In the genomic region with DNA sequence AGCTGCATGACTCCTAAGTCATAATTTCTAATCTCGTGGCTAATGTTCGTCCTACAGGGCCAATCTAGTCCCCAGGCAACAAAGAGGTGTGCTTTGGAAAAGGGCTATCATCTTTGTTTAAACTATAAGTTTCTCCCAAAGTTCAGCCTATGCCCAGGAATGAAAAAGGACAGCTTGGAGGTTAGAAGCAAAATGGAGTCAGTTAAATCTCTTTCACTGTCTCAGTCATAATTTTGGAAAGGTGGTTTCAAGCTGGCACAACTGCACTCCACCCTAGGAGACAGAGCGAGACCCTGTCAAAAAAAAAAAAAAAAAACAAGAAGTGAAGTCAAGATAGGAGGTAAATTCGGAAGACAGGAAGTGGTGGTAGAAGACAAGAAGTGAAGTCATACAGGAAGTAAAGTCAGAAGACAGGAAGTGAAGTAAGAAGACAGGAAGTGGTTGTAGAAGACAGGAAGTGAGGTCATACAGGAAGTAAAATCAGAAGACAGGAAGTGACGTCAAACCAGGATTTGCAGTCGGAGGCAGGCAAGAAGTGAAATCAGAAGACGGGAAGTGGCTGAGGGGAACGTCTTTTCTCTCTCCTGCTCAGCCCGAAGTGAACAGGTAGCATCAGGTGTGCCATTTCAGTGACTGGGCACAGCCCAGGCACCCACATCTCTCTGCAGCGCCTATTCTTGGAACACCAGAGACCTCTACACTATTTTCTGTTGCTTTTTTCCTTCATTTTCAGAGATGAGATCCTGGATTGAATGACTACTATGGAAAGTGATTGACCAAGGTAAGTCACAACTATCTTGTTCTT, we compare ENCODE assay signal across 1 cellular context.
TF ChIP-seq lines count a peak whose summit lies in the region.

No MANE protein-coding gene starts in this region.

TF ChIP-seq in HEK293, 187 proteins besides CTCF, POLR2A, EP300 and RAD21 (continued from another document):
- TF ChIP-seq, protein P1, sequence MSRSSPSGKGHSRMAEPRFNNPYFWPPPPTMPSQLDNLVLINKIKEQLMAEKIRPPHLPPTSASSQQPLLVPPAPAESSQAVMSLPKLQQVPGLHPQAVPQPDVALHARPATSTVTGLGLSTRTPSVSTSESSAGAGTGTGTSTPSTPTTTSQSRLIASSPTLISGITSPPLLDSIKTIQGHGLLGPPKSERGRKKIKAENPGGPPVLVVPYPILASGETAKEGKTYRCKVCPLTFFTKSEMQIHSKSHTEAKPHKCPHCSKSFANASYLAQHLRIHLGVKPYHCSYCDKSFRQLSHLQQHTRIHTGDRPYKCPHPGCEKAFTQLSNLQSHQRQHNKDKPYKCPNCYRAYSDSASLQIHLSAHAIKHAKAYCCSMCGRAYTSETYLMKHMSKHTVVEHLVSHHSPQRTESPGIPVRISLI (tag by site-specific recombination; IDR thresholded peaks at IDR 0.05): peak; percentile 65; the same call in 1 of the 2 replicates
- TF ChIP-seq ZBTB17 (tag by site-specific recombination; IDR thresholded peaks at IDR 0.05): no peak
- TF ChIP-seq ZNF366 (tag by site-specific recombination; conservative IDR thresholded peaks at IDR 0.05): 0 out of 2 replicates have a peak, but pooled peaks have one; percentile 26
- TF ChIP-seq ZBTB20 (tag by site-specific recombination; IDR thresholded peaks at IDR 0.05): no peak
- TF ChIP-seq, protein P2, sequence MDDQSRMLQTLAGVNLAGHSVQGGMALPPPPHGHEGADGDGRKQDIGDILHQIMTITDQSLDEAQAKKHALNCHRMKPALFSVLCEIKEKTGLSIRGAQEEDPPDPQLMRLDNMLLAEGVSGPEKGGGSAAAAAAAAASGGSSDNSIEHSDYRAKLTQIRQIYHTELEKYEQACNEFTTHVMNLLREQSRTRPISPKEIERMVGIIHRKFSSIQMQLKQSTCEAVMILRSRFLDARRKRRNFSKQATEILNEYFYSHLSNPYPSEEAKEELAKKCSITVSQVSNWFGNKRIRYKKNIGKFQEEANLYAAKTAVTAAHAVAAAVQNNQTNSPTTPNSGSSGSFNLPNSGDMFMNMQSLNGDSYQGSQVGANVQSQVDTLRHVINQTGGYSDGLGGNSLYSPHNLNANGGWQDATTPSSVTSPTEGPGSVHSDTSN (CRISPR knock-in tag; IDR thresholded peaks at IDR 0.05): no peak
- TF ChIP-seq, protein P3, sequence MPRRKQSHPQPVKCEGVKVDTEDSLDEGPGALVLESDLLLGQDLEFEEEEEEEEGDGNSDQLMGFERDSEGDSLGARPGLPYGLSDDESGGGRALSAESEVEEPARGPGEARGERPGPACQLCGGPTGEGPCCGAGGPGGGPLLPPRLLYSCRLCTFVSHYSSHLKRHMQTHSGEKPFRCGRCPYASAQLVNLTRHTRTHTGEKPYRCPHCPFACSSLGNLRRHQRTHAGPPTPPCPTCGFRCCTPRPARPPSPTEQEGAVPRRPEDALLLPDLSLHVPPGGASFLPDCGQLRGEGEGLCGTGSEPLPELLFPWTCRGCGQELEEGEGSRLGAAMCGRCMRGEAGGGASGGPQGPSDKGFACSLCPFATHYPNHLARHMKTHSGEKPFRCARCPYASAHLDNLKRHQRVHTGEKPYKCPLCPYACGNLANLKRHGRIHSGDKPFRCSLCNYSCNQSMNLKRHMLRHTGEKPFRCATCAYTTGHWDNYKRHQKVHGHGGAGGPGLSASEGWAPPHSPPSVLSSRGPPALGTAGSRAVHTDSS (tag by site-specific recombination; IDR thresholded peaks at IDR 0.05): no peak
- no peak for TF ChIP-seq OSR2 (tag by site-specific recombination; IDR thresholded peaks at IDR 0.05)
- no peak for TF ChIP-seq ZNF292 (tag by site-specific recombination; IDR thresholded peaks at IDR 0.05; ENCODE audit: borderline replicate concordance, low read depth)
- TF ChIP-seq ZNF596 (tag by site-specific recombination; IDR thresholded peaks at IDR 0.05): no peak
- TF ChIP-seq, protein P4, sequence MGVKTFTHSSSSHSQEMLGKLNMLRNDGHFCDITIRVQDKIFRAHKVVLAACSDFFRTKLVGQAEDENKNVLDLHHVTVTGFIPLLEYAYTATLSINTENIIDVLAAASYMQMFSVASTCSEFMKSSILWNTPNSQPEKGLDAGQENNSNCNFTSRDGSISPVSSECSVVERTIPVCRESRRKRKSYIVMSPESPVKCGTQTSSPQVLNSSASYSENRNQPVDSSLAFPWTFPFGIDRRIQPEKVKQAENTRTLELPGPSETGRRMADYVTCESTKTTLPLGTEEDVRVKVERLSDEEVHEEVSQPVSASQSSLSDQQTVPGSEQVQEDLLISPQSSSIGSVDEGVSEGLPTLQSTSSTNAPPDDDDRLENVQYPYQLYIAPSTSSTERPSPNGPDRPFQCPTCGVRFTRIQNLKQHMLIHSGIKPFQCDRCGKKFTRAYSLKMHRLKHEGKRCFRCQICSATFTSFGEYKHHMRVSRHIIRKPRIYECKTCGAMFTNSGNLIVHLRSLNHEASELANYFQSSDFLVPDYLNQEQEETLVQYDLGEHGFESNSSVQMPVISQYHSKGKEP (tag by site-specific recombination; IDR thresholded peaks at IDR 0.05): no peak
- no peak for TF ChIP-seq ZNF121 (tag by site-specific recombination; IDR thresholded peaks at IDR 0.05)
- TF ChIP-seq SCRT2 (tag by site-specific recombination; IDR thresholded peaks at IDR 0.05): peak; percentile 61
- TF ChIP-seq, protein P5, sequence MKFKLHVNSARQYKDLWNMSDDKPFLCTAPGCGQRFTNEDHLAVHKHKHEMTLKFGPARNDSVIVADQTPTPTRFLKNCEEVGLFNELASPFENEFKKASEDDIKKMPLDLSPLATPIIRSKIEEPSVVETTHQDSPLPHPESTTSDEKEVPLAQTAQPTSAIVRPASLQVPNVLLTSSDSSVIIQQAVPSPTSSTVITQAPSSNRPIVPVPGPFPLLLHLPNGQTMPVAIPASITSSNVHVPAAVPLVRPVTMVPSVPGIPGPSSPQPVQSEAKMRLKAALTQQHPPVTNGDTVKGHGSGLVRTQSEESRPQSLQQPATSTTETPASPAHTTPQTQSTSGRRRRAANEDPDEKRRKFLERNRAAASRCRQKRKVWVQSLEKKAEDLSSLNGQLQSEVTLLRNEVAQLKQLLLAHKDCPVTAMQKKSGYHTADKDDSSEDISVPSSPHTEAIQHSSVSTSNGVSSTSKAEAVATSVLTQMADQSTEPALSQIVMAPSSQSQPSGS (tag by site-specific recombination; IDR thresholded peaks at IDR 0.05; ENCODE audit: low read depth): peak; percentile 98
- TF ChIP-seq ZNF214 (tag by site-specific recombination; IDR thresholded peaks at IDR 0.05; ENCODE audit: borderline replicate concordance): no peak
- TF ChIP-seq OVOL3 (tag by site-specific recombination; IDR thresholded peaks at IDR 0.05): no peak
- no peak for TF ChIP-seq ZNF670 (tag by site-specific recombination; IDR thresholded peaks at IDR 0.05; ENCODE audit: low read depth)
- TF ChIP-seq ZNF423 (tag by site-specific recombination; IDR thresholded peaks at IDR 0.05): no peak
- 0 out of 2 replicates have a peak, but pooled peaks have one; percentile 11 for TF ChIP-seq GLI4 (tag by site-specific recombination; IDR thresholded peaks at IDR 0.05)
- TF ChIP-seq, protein P6, sequence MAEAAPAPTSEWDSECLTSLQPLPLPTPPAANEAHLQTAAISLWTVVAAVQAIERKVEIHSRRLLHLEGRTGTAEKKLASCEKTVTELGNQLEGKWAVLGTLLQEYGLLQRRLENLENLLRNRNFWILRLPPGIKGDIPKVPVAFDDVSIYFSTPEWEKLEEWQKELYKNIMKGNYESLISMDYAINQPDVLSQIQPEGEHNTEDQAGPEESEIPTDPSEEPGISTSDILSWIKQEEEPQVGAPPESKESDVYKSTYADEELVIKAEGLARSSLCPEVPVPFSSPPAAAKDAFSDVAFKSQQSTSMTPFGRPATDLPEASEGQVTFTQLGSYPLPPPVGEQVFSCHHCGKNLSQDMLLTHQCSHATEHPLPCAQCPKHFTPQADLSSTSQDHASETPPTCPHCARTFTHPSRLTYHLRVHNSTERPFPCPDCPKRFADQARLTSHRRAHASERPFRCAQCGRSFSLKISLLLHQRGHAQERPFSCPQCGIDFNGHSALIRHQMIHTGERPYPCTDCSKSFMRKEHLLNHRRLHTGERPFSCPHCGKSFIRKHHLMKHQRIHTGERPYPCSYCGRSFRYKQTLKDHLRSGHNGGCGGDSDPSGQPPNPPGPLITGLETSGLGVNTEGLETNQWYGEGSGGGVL (tag by site-specific recombination; IDR thresholded peaks at IDR 0.05): no peak
- TF ChIP-seq, protein P7, sequence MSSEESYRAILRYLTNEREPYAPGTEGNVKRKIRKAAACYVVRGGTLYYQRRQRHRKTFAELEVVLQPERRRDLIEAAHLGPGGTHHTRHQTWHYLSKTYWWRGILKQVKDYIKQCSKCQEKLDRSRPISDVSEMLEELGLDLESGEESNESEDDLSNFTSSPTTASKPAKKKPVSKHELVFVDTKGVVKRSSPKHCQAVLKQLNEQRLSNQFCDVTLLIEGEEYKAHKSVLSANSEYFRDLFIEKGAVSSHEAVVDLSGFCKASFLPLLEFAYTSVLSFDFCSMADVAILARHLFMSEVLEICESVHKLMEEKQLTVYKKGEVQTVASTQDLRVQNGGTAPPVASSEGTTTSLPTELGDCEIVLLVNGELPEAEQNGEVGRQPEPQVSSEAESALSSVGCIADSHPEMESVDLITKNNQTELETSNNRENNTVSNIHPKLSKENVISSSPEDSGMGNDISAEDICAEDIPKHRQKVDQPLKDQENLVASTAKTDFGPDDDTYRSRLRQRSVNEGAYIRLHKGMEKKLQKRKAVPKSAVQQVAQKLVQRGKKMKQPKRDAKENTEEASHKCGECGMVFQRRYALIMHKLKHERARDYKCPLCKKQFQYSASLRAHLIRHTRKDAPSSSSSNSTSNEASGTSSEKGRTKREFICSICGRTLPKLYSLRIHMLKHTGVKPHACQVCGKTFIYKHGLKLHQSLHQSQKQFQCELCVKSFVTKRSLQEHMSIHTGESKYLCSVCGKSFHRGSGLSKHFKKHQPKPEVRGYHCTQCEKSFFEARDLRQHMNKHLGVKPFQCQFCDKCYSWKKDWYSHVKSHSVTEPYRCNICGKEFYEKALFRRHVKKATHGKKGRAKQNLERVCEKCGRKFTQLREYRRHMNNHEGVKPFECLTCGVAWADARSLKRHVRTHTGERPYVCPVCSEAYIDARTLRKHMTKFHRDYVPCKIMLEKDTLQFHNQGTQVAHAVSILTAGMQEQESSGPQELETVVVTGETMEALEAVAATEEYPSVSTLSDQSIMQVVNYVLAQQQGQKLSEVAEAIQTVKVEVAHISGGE (tag by site-specific recombination; conservative IDR thresholded peaks at IDR 0.05; ENCODE audit: low read depth): peak; percentile 49; the same call in 1 of the 2 replicates
- TF ChIP-seq ZNF184 (tag by site-specific recombination; IDR thresholded peaks at IDR 0.05): no peak
- no peak for TF ChIP-seq ZNF10 (tag by site-specific recombination; IDR thresholded peaks at IDR 0.05)
- no peak for TF ChIP-seq EGR2 (tag by site-specific recombination; IDR thresholded peaks at IDR 0.05; ENCODE audit: low read depth)
- TF ChIP-seq, protein P8, sequence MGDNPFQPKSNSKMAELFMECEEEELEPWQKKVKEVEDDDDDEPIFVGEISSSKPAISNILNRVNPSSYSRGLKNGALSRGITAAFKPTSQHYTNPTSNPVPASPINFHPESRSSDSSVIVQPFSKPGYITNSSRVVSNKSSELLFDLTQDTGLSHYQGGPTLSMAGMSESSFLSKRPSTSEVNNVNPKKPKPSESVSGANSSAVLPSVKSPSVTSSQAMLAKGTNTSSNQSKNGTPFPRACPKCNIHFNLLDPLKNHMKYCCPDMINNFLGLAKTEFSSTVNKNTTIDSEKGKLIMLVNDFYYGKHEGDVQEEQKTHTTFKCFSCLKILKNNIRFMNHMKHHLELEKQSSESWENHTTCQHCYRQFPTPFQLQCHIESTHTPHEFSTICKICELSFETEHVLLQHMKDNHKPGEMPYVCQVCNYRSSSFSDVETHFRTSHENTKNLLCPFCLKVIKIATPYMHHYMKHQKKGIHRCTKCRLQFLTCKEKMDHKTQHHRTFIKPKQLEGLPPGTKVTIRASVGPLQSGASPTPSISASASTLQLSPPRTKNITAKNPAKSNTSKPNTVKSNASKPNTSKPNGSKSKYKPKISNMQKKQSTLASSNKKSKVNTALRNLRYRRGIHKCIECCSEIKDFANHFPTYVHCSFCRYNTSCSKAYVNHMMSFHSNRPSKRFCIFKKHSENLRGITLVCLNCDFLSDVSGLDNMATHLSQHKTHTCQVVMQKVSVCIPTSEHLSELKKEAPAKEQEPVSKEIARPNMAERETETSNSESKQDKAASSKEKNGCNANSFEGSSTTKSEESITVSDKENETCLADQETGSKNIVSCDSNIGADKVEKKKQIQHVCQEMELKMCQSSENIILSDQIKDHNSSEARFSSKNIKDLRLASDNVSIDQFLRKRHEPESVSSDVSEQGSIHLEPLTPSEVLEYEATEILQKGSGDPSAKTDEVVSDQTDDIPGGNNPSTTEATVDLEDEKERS (tag by site-specific recombination; IDR thresholded peaks at IDR 0.05): no peak
- TF ChIP-seq TRIM28 (IDR thresholded peaks at IDR 0.05; ENCODE audit: borderline replicate concordance, low read length): no peak
- TF ChIP-seq SP2 (tag by site-specific recombination; IDR thresholded peaks at IDR 0.05): peak; percentile 82
- no peak for TF ChIP-seq ZBTB1 (tag by site-specific recombination; IDR thresholded peaks at IDR 0.05)
- TF ChIP-seq ZNF391 (tag by site-specific recombination; IDR thresholded peaks at IDR 0.05; ENCODE audit: borderline replicate concordance, low read depth): no peak
- no peak for TF ChIP-seq ZNF76 (tag by site-specific recombination; IDR thresholded peaks at IDR 0.05; ENCODE audit: borderline replicate concordance, low read depth)
